1 cellular context compared by ENCODE assay signal in genomic region chr19:44032001-44032610, GRCh38.
TF ChIP-seq lines count a peak whose summit lies in the region.

No MANE protein-coding gene starts in this region.

TF ChIP-seq in GM23338, 12 proteins besides CTCF, POLR2A, EP300 and RAD21 (continued from another document):
- TF ChIP-seq EZH2phosphoT487 (IDR thresholded peaks at IDR 0.05; ENCODE audit: unreplicated experiment) (no peak), JUNB (IDR thresholded peaks at IDR 0.05; ENCODE audit: unreplicated experiment) (no peak), NANOG (IDR thresholded peaks at IDR 0.05; ENCODE audit: borderline replicate concordance) (no peak), ZNF114 (CRISPR knock-in tag; IDR thresholded peaks at IDR 0.05) (no peak), STAT1 (IDR thresholded peaks at IDR 0.05; ENCODE audit: unreplicated experiment) (no peak), REST (IDR thresholded peaks at IDR 0.05; ENCODE audit: unreplicated experiment) (no peak), ZNF331 (CRISPR knock-in tag; IDR thresholded peaks at IDR 0.05; ENCODE audit: low read depth) (no peak), ETS1 (IDR thresholded peaks at IDR 0.05) (no peak)
